Comparison of ENCODE assay signal across 18 cellular contexts in the genomic region with DNA sequence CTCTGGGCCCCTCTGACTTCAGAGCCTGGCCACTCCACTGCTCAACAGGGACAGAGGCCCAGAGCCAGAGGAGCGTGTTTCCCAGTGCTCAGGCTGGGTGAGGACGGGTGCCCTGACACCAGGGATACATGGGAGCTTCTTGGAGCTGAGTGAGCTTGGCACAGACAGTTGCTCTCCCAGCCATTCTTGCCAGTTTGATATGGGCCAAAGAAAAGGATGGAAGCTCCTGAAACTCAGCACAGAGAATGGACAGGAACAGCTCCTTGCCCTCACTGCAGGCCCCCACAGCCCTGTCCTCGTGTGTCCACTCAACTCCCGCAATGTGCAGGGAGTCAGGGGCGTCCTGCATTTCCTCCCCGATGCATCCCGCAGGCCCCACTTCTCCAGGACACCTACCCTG. TPM values are rescaled to one million over a fixed set of nuclear protein-coding genes. Genes with fewer than 3 reads are reported as not detected.
"Had no signal": no experiment of that assay in that cellular context is flagged by ENCODE, and none has a peak within 500 bp of the region (broad histone marks: within the 10 kb centered on the region; RNA-seq: fewer than 3 reads in every experiment).

No MANE protein-coding gene starts in this region.

- H3K27ac Mint-ChIP-seq: activated B cell treated with CpG ODN at 0.5 μM for 24 hours; activated CD8-positive, alpha-beta T cell treated with anti-CD3 and anti-CD28 coated beads for 36 hours; activated naive CD8-positive, alpha-beta T cell treated with anti-CD3 and anti-CD28 coated beads for 36 hours; natural killer cell treated with Interleukin-12 subunit alpha and Interleukin-12 subunit beta and Interleukin-15 and Interleukin-18, amount 100 ng/mL, for 72 hours; T-cell had no signal

- DNase-seq: activated B cell treated with CpG ODN at 0.5 μM for 24 hours; activated CD4-positive, alpha-beta T cell treated with anti-CD3 and anti-CD28 coated beads for 4 hours; activated CD8-positive, alpha-beta T cell treated with anti-CD3 and anti-CD28 coated beads for 36 hours; activated gamma-delta T cell treated with Interleukin-2 at 50 U/mL for 16 hours; activated naive CD8-positive, alpha-beta T cell treated with anti-CD3 and anti-CD28 coated beads for 36 hours; amniotic stem cell; foreskin keratinocyte; kidney glomerular epithelial cell; mesendoderm; retina; stimulated activated CD4-positive, alpha-beta T cell treated with anti-CD3 and anti-CD28 coated beads, Interleukin-2, amount 100 ng/mL, for 48 hours; stomach; upper lobe of left lung had no signal

- H3K36me3 Mint-ChIP-seq: natural killer cell treated with Interleukin-12 subunit alpha and Interleukin-12 subunit beta and Interleukin-15 and Interleukin-18, amount 100 ng/mL, for 72 hours had no signal

- ATAC-seq: activated CD8-positive, alpha-beta T cell treated with anti-CD3 and anti-CD28 coated beads for 36 hours; foreskin keratinocyte; natural killer cell treated with Interleukin-12 subunit alpha and Interleukin-12 subunit beta and Interleukin-15 and Interleukin-18, amount 100 ng/mL, for 72 hours; SK-N-SH treated with all-trans-retinoic acid at 6 μM for 48 hours; T-cell had no signal

- H3K27me3 ChIP-seq: dorsolateral prefrontal cortex, foreskin keratinocyte, stomach, upper lobe of left lung had no signal

- H3K27ac ChIP-seq: dorsolateral prefrontal cortex, epithelial cell of prostate, foreskin keratinocyte, stomach, upper lobe of left lung had no signal

- H3K27me3 Mint-ChIP-seq: activated B cell treated with CpG ODN at 0.5 μM for 24 hours; activated CD8-positive, alpha-beta T cell treated with anti-CD3 and anti-CD28 coated beads for 36 hours; activated naive CD8-positive, alpha-beta T cell treated with anti-CD3 and anti-CD28 coated beads for 36 hours; natural killer cell treated with Interleukin-12 subunit alpha and Interleukin-12 subunit beta and Interleukin-15 and Interleukin-18, amount 100 ng/mL, for 72 hours; T-cell had no signal

- H3K4me1 Mint-ChIP-seq: activated B cell treated with CpG ODN at 0.5 μM for 24 hours had no signal

- H3K9me3 ChIP-seq: stomach, upper lobe of left lung had no signal

- H3K4me3 Mint-ChIP-seq: activated B cell treated with CpG ODN at 0.5 μM for 24 hours; activated CD8-positive, alpha-beta T cell treated with anti-CD3 and anti-CD28 coated beads for 36 hours; activated naive CD8-positive, alpha-beta T cell treated with anti-CD3 and anti-CD28 coated beads for 36 hours; natural killer cell treated with Interleukin-12 subunit alpha and Interleukin-12 subunit beta and Interleukin-15 and Interleukin-18, amount 100 ng/mL, for 72 hours; T-cell had no signal

- H3K4me1 ChIP-seq: stomach, upper lobe of left lung had no signal

- H3K4me3 ChIP-seq: dorsolateral prefrontal cortex, stomach, upper lobe of left lung had no signal

- H3K9me3 Mint-ChIP-seq: activated B cell treated with CpG ODN at 0.5 μM for 24 hours; activated CD8-positive, alpha-beta T cell treated with anti-CD3 and anti-CD28 coated beads for 36 hours; activated naive CD8-positive, alpha-beta T cell treated with anti-CD3 and anti-CD28 coated beads for 36 hours; natural killer cell treated with Interleukin-12 subunit alpha and Interleukin-12 subunit beta and Interleukin-15 and Interleukin-18, amount 100 ng/mL, for 72 hours; T-cell had no signal

RNA-seq across cellular contexts. Expression of a gene that starts 38.8 kb away (rescaled TPM):
- total RNA-seq: activated B cell treated with CpG ODN at 0.5 μM for 24 hours had no signal
